1 cellular context compared by ENCODE assay signal in the genomic region with DNA sequence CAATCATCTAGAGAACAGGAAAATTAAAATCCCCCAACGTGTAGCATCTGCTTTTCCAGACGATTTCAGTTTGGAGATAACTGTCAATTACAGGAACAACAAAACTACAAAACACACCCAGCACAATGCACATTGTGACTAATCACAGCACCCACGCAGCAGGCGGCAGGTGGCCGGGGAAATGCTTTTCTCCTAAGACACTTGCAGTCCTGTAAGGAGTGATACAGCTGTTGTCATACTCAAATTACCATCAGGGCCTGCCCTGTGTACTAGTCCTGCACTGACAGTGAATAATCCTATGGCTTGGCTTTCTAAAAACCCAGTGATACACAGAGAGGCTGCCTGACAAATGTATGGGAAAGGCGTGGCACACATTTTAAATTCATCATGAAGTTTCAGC.
TF ChIP-seq lines count a peak whose summit lies in the region.

No MANE protein-coding gene starts in this region.

TF ChIP-seq in SK-N-SH, 30 proteins besides CTCF, POLR2A, EP300 and RAD21 (continued from another document):
- TF ChIP-seq, protein P1, sequence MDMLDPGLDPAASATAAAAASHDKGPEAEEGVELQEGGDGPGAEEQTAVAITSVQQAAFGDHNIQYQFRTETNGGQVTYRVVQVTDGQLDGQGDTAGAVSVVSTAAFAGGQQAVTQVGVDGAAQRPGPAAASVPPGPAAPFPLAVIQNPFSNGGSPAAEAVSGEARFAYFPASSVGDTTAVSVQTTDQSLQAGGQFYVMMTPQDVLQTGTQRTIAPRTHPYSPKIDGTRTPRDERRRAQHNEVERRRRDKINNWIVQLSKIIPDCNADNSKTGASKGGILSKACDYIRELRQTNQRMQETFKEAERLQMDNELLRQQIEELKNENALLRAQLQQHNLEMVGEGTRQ (IDR thresholded peaks at IDR 0.05; ENCODE audit: borderline replicate concordance, low read depth, low read length) = no peak
- TF ChIP-seq GATA2 (CRISPR knock-in tag; IDR thresholded peaks at IDR 0.05) = no peak
- TF ChIP-seq, protein P2, sequence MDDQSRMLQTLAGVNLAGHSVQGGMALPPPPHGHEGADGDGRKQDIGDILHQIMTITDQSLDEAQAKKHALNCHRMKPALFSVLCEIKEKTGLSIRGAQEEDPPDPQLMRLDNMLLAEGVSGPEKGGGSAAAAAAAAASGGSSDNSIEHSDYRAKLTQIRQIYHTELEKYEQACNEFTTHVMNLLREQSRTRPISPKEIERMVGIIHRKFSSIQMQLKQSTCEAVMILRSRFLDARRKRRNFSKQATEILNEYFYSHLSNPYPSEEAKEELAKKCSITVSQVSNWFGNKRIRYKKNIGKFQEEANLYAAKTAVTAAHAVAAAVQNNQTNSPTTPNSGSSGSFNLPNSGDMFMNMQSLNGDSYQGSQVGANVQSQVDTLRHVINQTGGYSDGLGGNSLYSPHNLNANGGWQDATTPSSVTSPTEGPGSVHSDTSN (IDR thresholded peaks at IDR 0.05) = no peak
- TF ChIP-seq, protein P3, sequence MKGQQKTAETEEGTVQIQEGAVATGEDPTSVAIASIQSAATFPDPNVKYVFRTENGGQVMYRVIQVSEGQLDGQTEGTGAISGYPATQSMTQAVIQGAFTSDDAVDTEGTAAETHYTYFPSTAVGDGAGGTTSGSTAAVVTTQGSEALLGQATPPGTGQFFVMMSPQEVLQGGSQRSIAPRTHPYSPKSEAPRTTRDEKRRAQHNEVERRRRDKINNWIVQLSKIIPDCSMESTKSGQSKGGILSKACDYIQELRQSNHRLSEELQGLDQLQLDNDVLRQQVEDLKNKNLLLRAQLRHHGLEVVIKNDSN (IDR thresholded peaks at IDR 0.05; ENCODE audit: borderline replicate concordance, low read depth) = no peak
- no peak for TF ChIP-seq RXRA (IDR thresholded peaks at IDR 0.05; ENCODE audit: borderline replicate concordance, low read depth)
- TF ChIP-seq SMC3 (IDR thresholded peaks at IDR 0.05; ENCODE audit: low read depth, low read length) = no peak
